Comparison of ENCODE assay signal across 1 cellular context in the genomic region with DNA sequence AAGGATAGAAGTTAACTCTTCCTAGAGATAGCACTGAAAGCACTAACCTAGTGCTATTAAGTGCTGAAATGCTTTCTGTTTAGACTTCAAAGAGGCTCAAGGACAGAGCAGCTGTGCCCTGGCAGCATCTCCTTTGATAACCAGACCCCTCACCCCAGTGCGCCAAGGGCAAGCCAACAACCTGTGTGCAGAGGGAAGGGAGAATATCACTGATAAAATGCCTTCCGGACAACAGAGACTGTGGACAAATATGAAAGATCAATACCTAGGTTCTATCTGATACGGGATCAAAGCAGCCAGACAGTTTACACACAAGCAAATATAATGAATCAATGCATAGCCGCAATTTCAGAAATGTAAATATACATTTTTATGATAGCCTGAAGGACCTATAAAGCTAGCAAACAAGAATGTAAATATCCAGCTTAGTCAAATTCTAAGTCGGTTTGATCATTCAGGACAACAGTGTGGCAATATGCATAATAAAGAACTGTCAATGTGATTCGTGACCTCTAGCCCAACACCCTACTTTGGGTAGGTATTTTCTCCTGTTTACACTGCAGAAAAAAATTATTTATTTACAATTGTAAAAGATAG.
A peak's percentile ranks its signal among the peaks of the same experiment; 100 is the strongest.
TF ChIP-seq lines count a peak whose summit lies in the region.

No MANE protein-coding gene starts in this region.

TF ChIP-seq in HepG2, 621 proteins besides CTCF, POLR2A, EP300 and RAD21 (continued from another document and continues in another):
- TF ChIP-seq ATF2 (CRISPR knock-in tag; IDR thresholded peaks at IDR 0.05) (peak; percentile 96), ZNF564 (CRISPR knock-in tag; IDR thresholded peaks at IDR 0.05) (peak; percentile 82), NFE2 (CRISPR knock-in tag; IDR thresholded peaks at IDR 0.05) (no peak), ZNF589 (CRISPR knock-in tag; conservative IDR thresholded peaks at IDR 0.05) (peak; percentile 91; the same call in 1 of the 2 replicates), AGO2 (optimal IDR thresholded peaks at IDR 0.05; ENCODE audit: low read depth, low read length) (no peak), SP1 (IDR thresholded peaks at IDR 0.05) (no peak), SP1 (CRISPR knock-in tag; IDR thresholded peaks at IDR 0.05) (peak; percentile 41; the same call in 1 of the 2 replicates), TBP (CRISPR knock-in tag; IDR thresholded peaks at IDR 0.05) (0 out of 2 replicates have a peak, but pooled peaks have one; percentile 89), NFYC (CRISPR knock-in tag; IDR thresholded peaks at IDR 0.05) (0 out of 2 replicates have a peak, but pooled peaks have one; percentile 44), XRCC5 (optimal IDR thresholded peaks at IDR 0.05; ENCODE audit: low read length) (no peak), SOX5 (CRISPR knock-in tag; IDR thresholded peaks at IDR 0.05; ENCODE audit: borderline replicate concordance) (peak; percentile 99), FIP1L1 (IDR thresholded peaks at IDR 0.05; ENCODE audit: borderline replicate concordance, insufficient read depth, low read depth, low read length) (no peak), CAMTA2 (CRISPR knock-in tag; IDR thresholded peaks at IDR 0.05; ENCODE audit: borderline replicate concordance) (no peak), ZNF484 (CRISPR knock-in tag; IDR thresholded peaks at IDR 0.05; ENCODE audit: borderline replicate concordance, low read depth) (no peak), ZNF770 (CRISPR knock-in tag; IDR thresholded peaks at IDR 0.05) (peak; percentile 80), ARNT2 (CRISPR knock-in tag; IDR thresholded peaks at IDR 0.05; ENCODE audit: low read depth) (peak; percentile 91), CEBPB (IDR thresholded peaks at IDR 0.05; ENCODE audit: borderline replicate concordance, low read depth, low read length) (peak; percentile 96), ZNF761 (CRISPR knock-in tag; conservative IDR thresholded peaks at IDR 0.05) (no peak; the same call in 1 of the 2 replicates), ZNF230 (CRISPR knock-in tag; IDR thresholded peaks at IDR 0.05) (peak; percentile 77), ATF7-NPFF (CRISPR knock-in tag; IDR thresholded peaks at IDR 0.05; ENCODE audit: low read depth) (peak; percentile 71), ZBTB3 (CRISPR knock-in tag; IDR thresholded peaks at IDR 0.05; ENCODE audit: borderline replicate concordance, low read depth) (peak; percentile 91; the same call in 1 of the 2 replicates), GATA4 (IDR thresholded peaks at IDR 0.05; ENCODE audit: borderline replicate concordance, low read depth) (peak; percentile 100), FOXK1 (CRISPR knock-in tag; IDR thresholded peaks at IDR 0.05; ENCODE audit: borderline replicate concordance, low read depth) (peak; percentile 100), ZNF747 (CRISPR knock-in tag; IDR thresholded peaks at IDR 0.05; ENCODE audit: borderline replicate concordance) (peak; percentile 74; the same call in 1 of the 2 replicates), ZSCAN31 (CRISPR knock-in tag; IDR thresholded peaks at IDR 0.05; ENCODE audit: low read depth) (peak; percentile 85), KLF15 (CRISPR knock-in tag; IDR thresholded peaks at IDR 0.05; ENCODE audit: borderline replicate concordance) (no peak; the same call in 1 of the 2 replicates), JUNB (CRISPR knock-in tag; IDR thresholded peaks at IDR 0.05; ENCODE audit: borderline replicate concordance) (peak; percentile 96), THAP7 (CRISPR knock-in tag; IDR thresholded peaks at IDR 0.05) (peak; percentile 70; the same call in 1 of the 2 replicates), ADNP (CRISPR knock-in tag; IDR thresholded peaks at IDR 0.05) (no peak), ZNF24 (IDR thresholded peaks at IDR 0.05) (peak; percentile 86), ZNF121 (CRISPR knock-in tag; IDR thresholded peaks at IDR 0.05) (peak; percentile 72), ELF1 (CRISPR knock-in tag; IDR thresholded peaks at IDR 0.05) (peak; percentile 64), SP140L (CRISPR knock-in tag; IDR thresholded peaks at IDR 0.05; ENCODE audit: borderline replicate concordance) (no peak), NCOA5 (CRISPR knock-in tag; IDR thresholded peaks at IDR 0.05) (no peak; the same call in 1 of the 2 replicates), CENPX (CRISPR knock-in tag; IDR thresholded peaks at IDR 0.05) (no peak), ZNF431 (CRISPR knock-in tag; IDR thresholded peaks at IDR 0.05; ENCODE audit: borderline replicate concordance, low read depth) (no peak; the same call in 1 of the 2 replicates), ZNF614 (CRISPR knock-in tag; IDR thresholded peaks at IDR 0.05; ENCODE audit: borderline replicate concordance) (peak; percentile 94), ZFX (CRISPR knock-in tag; IDR thresholded peaks at IDR 0.05; ENCODE audit: low read depth) (peak; percentile 27; the same call in 1 of the 2 replicates), ZNF781 (CRISPR knock-in tag; IDR thresholded peaks at IDR 0.05; ENCODE audit: borderline replicate concordance, not compliant biosample characterization) (peak; percentile 52), SRF (IDR thresholded peaks at IDR 0.05; ENCODE audit: low read depth, low read length) (peak; percentile 65), DNMT3B (CRISPR knock-in tag; conservative IDR thresholded peaks at IDR 0.05) (peak; percentile 95), CCAR2 (optimal IDR thresholded peaks at IDR 0.05; ENCODE audit: low read depth, low read length) (peak; percentile 82), CBX2 (IDR thresholded peaks at IDR 0.05; ENCODE audit: low read depth, low read length) (no peak; the same call in 1 of the 2 replicates), CBX2 (CRISPR knock-in tag; IDR thresholded peaks at IDR 0.05; ENCODE audit: low read depth) (no peak), ZNF296 (CRISPR knock-in tag; conservative IDR thresholded peaks at IDR 0.05) (no peak), GTF2F1 (IDR thresholded peaks at IDR 0.05; ENCODE audit: low read length) (no peak)
- TF ChIP-seq, protein P1, sequence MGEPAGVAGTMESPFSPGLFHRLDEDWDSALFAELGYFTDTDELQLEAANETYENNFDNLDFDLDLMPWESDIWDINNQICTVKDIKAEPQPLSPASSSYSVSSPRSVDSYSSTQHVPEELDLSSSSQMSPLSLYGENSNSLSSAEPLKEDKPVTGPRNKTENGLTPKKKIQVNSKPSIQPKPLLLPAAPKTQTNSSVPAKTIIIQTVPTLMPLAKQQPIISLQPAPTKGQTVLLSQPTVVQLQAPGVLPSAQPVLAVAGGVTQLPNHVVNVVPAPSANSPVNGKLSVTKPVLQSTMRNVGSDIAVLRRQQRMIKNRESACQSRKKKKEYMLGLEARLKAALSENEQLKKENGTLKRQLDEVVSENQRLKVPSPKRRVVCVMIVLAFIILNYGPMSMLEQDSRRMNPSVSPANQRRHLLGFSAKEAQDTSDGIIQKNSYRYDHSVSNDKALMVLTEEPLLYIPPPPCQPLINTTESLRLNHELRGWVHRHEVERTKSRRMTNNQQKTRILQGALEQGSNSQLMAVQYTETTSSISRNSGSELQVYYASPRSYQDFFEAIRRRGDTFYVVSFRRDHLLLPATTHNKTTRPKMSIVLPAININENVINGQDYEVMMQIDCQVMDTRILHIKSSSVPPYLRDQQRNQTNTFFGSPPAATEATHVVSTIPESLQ (CRISPR knock-in tag; conservative IDR thresholded peaks at IDR 0.05), result 0 out of 2 replicates have a peak, but pooled peaks have one; percentile 8
- TF ChIP-seq, protein P2, sequence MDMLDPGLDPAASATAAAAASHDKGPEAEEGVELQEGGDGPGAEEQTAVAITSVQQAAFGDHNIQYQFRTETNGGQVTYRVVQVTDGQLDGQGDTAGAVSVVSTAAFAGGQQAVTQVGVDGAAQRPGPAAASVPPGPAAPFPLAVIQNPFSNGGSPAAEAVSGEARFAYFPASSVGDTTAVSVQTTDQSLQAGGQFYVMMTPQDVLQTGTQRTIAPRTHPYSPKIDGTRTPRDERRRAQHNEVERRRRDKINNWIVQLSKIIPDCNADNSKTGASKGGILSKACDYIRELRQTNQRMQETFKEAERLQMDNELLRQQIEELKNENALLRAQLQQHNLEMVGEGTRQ (IDR thresholded peaks at IDR 0.05; ENCODE audit: low read depth, low read length), result no peak
- TF ChIP-seq, protein P2 (CRISPR knock-in tag; IDR thresholded peaks at IDR 0.05; ENCODE audit: borderline replicate concordance), result no peak
- TF ChIP-seq, protein P3, sequence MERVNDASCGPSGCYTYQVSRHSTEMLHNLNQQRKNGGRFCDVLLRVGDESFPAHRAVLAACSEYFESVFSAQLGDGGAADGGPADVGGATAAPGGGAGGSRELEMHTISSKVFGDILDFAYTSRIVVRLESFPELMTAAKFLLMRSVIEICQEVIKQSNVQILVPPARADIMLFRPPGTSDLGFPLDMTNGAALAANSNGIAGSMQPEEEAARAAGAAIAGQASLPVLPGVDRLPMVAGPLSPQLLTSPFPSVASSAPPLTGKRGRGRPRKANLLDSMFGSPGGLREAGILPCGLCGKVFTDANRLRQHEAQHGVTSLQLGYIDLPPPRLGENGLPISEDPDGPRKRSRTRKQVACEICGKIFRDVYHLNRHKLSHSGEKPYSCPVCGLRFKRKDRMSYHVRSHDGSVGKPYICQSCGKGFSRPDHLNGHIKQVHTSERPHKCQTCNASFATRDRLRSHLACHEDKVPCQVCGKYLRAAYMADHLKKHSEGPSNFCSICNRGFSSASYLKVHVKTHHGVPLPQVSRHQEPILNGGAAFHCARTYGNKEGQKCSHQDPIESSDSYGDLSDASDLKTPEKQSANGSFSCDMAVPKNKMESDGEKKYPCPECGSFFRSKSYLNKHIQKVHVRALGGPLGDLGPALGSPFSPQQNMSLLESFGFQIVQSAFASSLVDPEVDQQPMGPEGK (CRISPR knock-in tag; IDR thresholded peaks at IDR 0.05), result peak; percentile 91
- TF ChIP-seq, protein P4, sequence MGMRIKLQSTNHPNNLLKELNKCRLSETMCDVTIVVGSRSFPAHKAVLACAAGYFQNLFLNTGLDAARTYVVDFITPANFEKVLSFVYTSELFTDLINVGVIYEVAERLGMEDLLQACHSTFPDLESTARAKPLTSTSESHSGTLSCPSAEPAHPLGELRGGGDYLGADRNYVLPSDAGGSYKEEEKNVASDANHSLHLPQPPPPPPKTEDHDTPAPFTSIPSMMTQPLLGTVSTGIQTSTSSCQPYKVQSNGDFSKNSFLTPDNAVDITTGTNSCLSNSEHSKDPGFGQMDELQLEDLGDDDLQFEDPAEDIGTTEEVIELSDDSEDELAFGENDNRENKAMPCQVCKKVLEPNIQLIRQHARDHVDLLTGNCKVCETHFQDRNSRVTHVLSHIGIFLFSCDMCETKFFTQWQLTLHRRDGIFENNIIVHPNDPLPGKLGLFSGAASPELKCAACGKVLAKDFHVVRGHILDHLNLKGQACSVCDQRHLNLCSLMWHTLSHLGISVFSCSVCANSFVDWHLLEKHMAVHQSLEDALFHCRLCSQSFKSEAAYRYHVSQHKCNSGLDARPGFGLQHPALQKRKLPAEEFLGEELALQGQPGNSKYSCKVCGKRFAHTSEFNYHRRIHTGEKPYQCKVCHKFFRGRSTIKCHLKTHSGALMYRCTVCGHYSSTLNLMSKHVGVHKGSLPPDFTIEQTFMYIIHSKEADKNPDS (CRISPR knock-in tag; IDR thresholded peaks at IDR 0.05), result peak; percentile 93; the same call in 1 of the 2 replicates
- TF ChIP-seq, protein P5, sequence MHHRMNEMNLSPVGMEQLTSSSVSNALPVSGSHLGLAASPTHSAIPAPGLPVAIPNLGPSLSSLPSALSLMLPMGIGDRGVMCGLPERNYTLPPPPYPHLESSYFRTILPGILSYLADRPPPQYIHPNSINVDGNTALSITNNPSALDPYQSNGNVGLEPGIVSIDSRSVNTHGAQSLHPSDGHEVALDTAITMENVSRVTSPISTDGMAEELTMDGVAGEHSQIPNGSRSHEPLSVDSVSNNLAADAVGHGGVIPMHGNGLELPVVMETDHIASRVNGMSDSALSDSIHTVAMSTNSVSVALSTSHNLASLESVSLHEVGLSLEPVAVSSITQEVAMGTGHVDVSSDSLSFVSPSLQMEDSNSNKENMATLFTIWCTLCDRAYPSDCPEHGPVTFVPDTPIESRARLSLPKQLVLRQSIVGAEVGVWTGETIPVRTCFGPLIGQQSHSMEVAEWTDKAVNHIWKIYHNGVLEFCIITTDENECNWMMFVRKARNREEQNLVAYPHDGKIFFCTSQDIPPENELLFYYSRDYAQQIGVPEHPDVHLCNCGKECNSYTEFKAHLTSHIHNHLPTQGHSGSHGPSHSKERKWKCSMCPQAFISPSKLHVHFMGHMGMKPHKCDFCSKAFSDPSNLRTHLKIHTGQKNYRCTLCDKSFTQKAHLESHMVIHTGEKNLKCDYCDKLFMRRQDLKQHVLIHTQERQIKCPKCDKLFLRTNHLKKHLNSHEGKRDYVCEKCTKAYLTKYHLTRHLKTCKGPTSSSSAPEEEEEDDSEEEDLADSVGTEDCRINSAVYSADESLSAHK (CRISPR knock-in tag; IDR thresholded peaks at IDR 0.05; ENCODE audit: borderline replicate concordance), result 0 out of 2 replicates have a peak, but pooled peaks have one; percentile 47
